ENCODE assay signal across 10 cellular contexts in the genomic region with DNA sequence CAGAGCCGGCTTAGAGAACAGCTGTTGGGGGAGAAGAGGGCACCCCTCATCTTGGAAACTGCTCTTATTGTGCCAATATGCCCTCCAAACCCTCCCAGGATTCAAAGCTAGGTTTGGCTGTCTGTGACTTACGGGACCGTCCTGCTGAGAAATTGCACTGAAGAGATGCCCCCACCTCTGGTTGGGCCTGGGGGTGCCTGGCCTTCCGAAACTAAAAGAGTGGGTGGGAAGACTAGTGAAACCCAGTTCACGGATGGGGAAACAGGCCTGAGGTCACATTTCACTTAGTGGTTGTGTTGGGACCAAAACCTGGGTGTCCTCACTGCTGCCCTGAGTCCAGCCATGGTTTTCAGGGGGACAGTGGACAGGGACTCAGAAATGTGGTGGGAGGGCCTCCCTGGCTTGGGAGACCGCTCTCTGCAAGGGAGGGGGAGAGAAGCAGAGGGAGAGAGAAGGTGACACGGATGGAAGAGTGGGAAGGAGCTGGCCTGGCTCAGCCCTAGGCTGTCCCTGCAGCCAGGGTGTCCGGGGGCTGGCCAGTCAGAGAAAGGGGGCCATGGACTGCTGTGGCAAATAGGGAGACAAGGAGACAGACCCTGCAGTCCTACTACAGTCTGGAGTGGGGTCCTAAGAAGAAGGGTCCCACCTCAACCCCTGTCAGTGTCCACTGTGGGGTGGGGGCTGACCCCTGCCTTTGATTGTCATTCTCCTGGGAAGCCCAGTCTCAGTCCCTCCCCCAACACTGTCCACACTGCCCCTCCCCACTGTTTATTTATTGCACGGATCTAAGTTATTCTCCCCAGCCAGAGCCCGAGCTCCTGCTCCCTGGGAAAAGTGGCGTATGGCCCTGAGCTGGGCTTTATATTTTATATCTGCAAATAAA. TPM values are rescaled to one million over a fixed set of nuclear protein-coding genes. Genes with fewer than 3 reads are reported as not detected.
DNase-seq lines count a peak whose midpoint lies in the region; ATAC-seq, FAIRE-seq and TF ChIP-seq lines count a peak whose summit lies in the region.
"Had no signal": no experiment of that assay in that cellular context is flagged by ENCODE, and none has a peak within 500 bp of the region (broad histone marks: within the 10 kb centered on the region; RNA-seq: fewer than 3 reads in every experiment).

No MANE protein-coding gene starts in this region.

- 85% methylated on average over 11 of the region's 11 CpGs; no CpG with 5 or more reads in 1 of the 2 experiments for WGBS in H1 (ENCODE audit: extremely low coverage in 1 of 2, insufficient coverage in 1 of 2, insufficient read length in 1 of 2, insufficient replicate concordance in 2 of 2, low coverage in 1 of 2, low lambda C conversion rate in 2 of 2, missing lambda C conversion rate in 1 of 2), 2 experiments
- WGBS in trophoblast cell (ENCODE audit: extremely low coverage, insufficient coverage, insufficient read length), result no CpG with 5 or more reads among the region's 11 CpGs

- no peak overlapping the region for H4K8ac ChIP-seq in H1 (ENCODE audit: extremely low read depth, insufficient read depth, low read length)
- H4K8ac ChIP-seq in trophoblast cell (ENCODE audit: low read depth, low read length), result no peak overlapping the region

- H3K27ac Mint-ChIP-seq in CD4-positive, alpha-beta memory T cell, result peak overlapping the region; percentile 42 to 91 (median 72)

- no peak overlapping the region for H4K5ac ChIP-seq in H1 (ENCODE audit: insufficient read length, low read depth, low read length)

- FAIRE-seq in H1 (lab: Jason Lieb, UNC), result no peak

- H3K9ac ChIP-seq in HUES6 (ENCODE audit: low read length), result no peak overlapping the region
- H3K9ac ChIP-seq in H1 (replicated peaks in 1 of 4; ENCODE audit: extremely low read depth in 1 of 4, low read depth in 3 of 4, low read length in 3 of 4), result no peak overlapping the region; a peak in 1 of 7 replicates
- H3K9ac ChIP-seq in trophoblast cell (ENCODE audit: low read length), result no peak overlapping the region

- no peaks in the 10 kb centered on the region for H3K36me3 ChIP-seq in CD4-positive, alpha-beta memory T cell (ENCODE audit: insufficient read depth, low read length)
- no peaks in the 10 kb centered on the region for H3K36me3 ChIP-seq in HUES6 (ENCODE audit: control insufficient read depth, insufficient read depth, low read length)
- H3K36me3 ChIP-seq in H1 (ENCODE audit: control insufficient read depth in 2 of 4, insufficient read depth in 4 of 4, low read length in 3 of 4), result no peaks in the 10 kb centered on the region
- peaks cover 8 to 9% of the 10 kb centered on the region in 2 experiments for H3K36me3 ChIP-seq in trophoblast cell (ENCODE audit: control insufficient read depth in 1 of 2, insufficient read depth in 2 of 2, low read length in 2 of 2)

- peaks cover 3% of the 10 kb centered on the region; the same call in 1 of the 2 replicates for H3K79me1 ChIP-seq in H1 (ENCODE audit: low read depth, low read length)
- H3K79me1 ChIP-seq in trophoblast cell (ENCODE audit: low read length), result peaks cover 13% of the 10 kb centered on the region

- H2AK5ac ChIP-seq in H1 (ENCODE audit: low read depth, low read length) (no peak overlapping the region), trophoblast cell (ENCODE audit: low read length) (no peak overlapping the region)

- peaks cover 6% of the 10 kb centered on the region; the same call in 1 of the 2 replicates for H3K23me2 ChIP-seq in H1 (ENCODE audit: low read depth, low read length)

- H2BK20ac ChIP-seq in H1 (ENCODE audit: low read length), result no peak overlapping the region

- ATAC-seq in GM21447 (IDR thresholded peaks at IDR 0.05; ENCODE audit: unreplicated experiment) (no peak), HG02623 (IDR thresholded peaks at IDR 0.05; ENCODE audit: unreplicated experiment) (no peak)

- H3K36me3 Mint-ChIP-seq in CD4-positive, alpha-beta memory T cell, result peaks cover 0 to 5% of the 10 kb centered on the region in 2 donors

- intact Hi-C loops in CD4-positive, alpha-beta memory T cell (cut with micrococcal nuclease), result no loop called here

- TF ChIP-seq POLR2A in H1 (IDR thresholded peaks at IDR 0.05; ENCODE audit: control extremely low read depth in 1 of 2, low read depth in 2 of 2, low read length in 2 of 2), result no peak; a peak in 2 of 3 replicates

- H3K4ac ChIP-seq in H1 (replicated peaks; ENCODE audit: insufficient read length, low read depth, low read length), result peak overlapping the region; percentile 66
- no peak overlapping the region for H3K4ac ChIP-seq in trophoblast cell (ENCODE audit: low read depth, low read length)

- CTCF ChIA-PET in CD4-positive, alpha-beta memory T cell (lab: Charles Lee; ENCODE audit: partially characterized antibody), result interaction anchor here (0.8 to 3.0 kb wide), 5 partner anchors 12 to 100 kb away, joined by 3 to 13 read pairs (median 3); partner anchors contain the start of gene MAFF
- CTCF ChIA-PET in H1 (lab: Charles Lee; ENCODE audit: partially characterized antibody), result interaction anchor here (0.8 to 3.3 kb wide), 7 partner anchors 10 to 123 kb away, joined by 3 to 12 read pairs (median 5); no protein-coding TSS in a partner anchor

- no peak overlapping the region for H3K27ac ChIP-seq in CD4-positive, alpha-beta memory T cell (ENCODE audit: low read depth, low read length)
- H3K27ac ChIP-seq in HUES6 (ENCODE audit: low read depth, low read length), result no peak overlapping the region
- H3K27ac ChIP-seq in H1 (ENCODE audit: low read depth, low read length), result no peak overlapping the region
- no peak overlapping the region for H3K27ac ChIP-seq in trophoblast cell (ENCODE audit: low read depth, low read length)
- H3K27ac ChIP-seq: SJSA1 had no signal

- peak overlapping the region in 3 of 8 donors; percentile 10 to 69 (median 64) for H3K4me3 Mint-ChIP-seq in CD4-positive, alpha-beta memory T cell

- H3K27me3 Mint-ChIP-seq in CD4-positive, alpha-beta memory T cell, result no peaks in the 10 kb centered on the region

- H3K27me3 ChIP-seq in CD4-positive, alpha-beta memory T cell (ENCODE audit: insufficient read depth, low read length), result no peaks in the 10 kb centered on the region
- peaks cover 15% of the 10 kb centered on the region for H3K27me3 ChIP-seq in HUES6 (ENCODE audit: control insufficient read depth, insufficient read depth, low read length)
- H3K27me3 ChIP-seq in H1 (replicated peaks in 1 of 4; ENCODE audit: control insufficient read depth in 3 of 4, extremely low read depth in 1 of 4, insufficient read depth in 3 of 4, low read length in 3 of 4), result peaks cover 0 to 16% (median 13%) of the 10 kb centered on the region in 4 experiments; a peak in 5 of 7 replicates
- H3K27me3 ChIP-seq in trophoblast cell (ENCODE audit: insufficient read depth, low read length), result no peaks in the 10 kb centered on the region
- H3K27me3 ChIP-seq: SJSA1 had no signal

- H3K4me2 ChIP-seq in H1 (ENCODE audit: insufficient read depth in 1 of 2, low read depth in 2 of 2, low read length in 2 of 2), result peak overlapping the region; percentile 74 to 75; a peak in 3 of 4 replicates
- peak overlapping the region; percentile 55 for H3K4me2 ChIP-seq in trophoblast cell (ENCODE audit: low read length)

- H3K4me3 ChIP-seq in CD4-positive, alpha-beta memory T cell (ENCODE audit: low read length in 2 of 2), result no peak overlapping the region
- H3K4me3 ChIP-seq in HUES6 (ENCODE audit: low read depth, low read length) (peak overlapping the region; percentile 27; the same call in 1 of the 2 replicates), H1 (ENCODE audit: extremely low read depth in 1 of 4, insufficient read depth in 2 of 4, low read depth in 3 of 4, low read length in 4 of 4) (peak overlapping the region in 1 of 4 experiments; percentile 57; a peak in 3 of 8 replicates), trophoblast cell (ENCODE audit: low read depth, low read length) (no peak overlapping the region)
- H3K4me3 ChIP-seq: SJSA1 had no signal

- no peak overlapping the region; the same call in none of the 2 replicates for H3K18ac ChIP-seq in H1 (ENCODE audit: extremely low read depth, low read length)
- H3K18ac ChIP-seq in trophoblast cell (ENCODE audit: low read length), result no peak overlapping the region

- TF ChIP-seq CTCF in H1 (IDR thresholded peaks at IDR 0.05; ENCODE audit: control extremely low read depth in 1 of 3, insufficient read depth in 1 of 3, low read depth in 1 of 3, low read length in 3 of 3), result no peak

- no peak overlapping the region for H2AFZ ChIP-seq in H1 (ENCODE audit: low read length)
- no peak overlapping the region for H2AFZ ChIP-seq in trophoblast cell (ENCODE audit: insufficient read depth, low read length, poor library complexity)

- H3K4me1 Mint-ChIP-seq in CD4-positive, alpha-beta memory T cell, result peaks cover 15 to 55% (median 38%) of the 10 kb centered on the region in 4 donors

- H3K4me1 ChIP-seq in CD4-positive, alpha-beta memory T cell (ENCODE audit: insufficient read depth, low read length), result peaks cover 38% of the 10 kb centered on the region
- peaks cover 43% of the 10 kb centered on the region for H3K4me1 ChIP-seq in HUES6 (ENCODE audit: control insufficient read depth, insufficient read depth, low read length)
- H3K4me1 ChIP-seq in H1 (replicated peaks in 1 of 4; ENCODE audit: control insufficient read depth in 3 of 4, insufficient read depth in 4 of 4, low read length in 3 of 4), result peaks cover 10 to 29% (median 22%) of the 10 kb centered on the region in 4 experiments
- peaks cover 21 to 23% of the 10 kb centered on the region in 2 experiments for H3K4me1 ChIP-seq in trophoblast cell (ENCODE audit: control insufficient read depth in 1 of 2, insufficient read depth in 2 of 2, low read length in 2 of 2)

- H3K14ac ChIP-seq in H1 (ENCODE audit: insufficient read length) (no peak overlapping the region), trophoblast cell (ENCODE audit: low read length) (no peak overlapping the region)

- peaks cover 0 to 2% (median 0%) of the 10 kb centered on the region in 8 donors for H3K9me3 Mint-ChIP-seq in CD4-positive, alpha-beta memory T cell

- POLR2A ChIA-PET in CD4-positive, alpha-beta memory T cell (lab: Charles Lee; ENCODE audit: partially characterized antibody), result interaction anchor here (0.6 to 7.1 kb wide), 7 partner anchors 9 to 100 kb away, joined by 3 to 72 read pairs (median 7); partner anchors contain the start of genes MAFF, PLA2G6 and TMEM184B
- POLR2A ChIA-PET in H1 (lab: Charles Lee; ENCODE audit: partially characterized antibody), result interaction anchor here (0.8 to 5.8 kb wide), 8 partner anchors 12 to 133 kb away, joined by 3 to 65 read pairs (median 4); partner anchors contain the start of genes CSNK1E, MAFF and PLA2G6

- no peaks in the 10 kb centered on the region for H3K79me2 ChIP-seq in H1 (ENCODE audit: control insufficient read depth in 1 of 2, insufficient read depth in 2 of 2, low read length in 2 of 2)
- peaks cover 3% of the 10 kb centered on the region for H3K79me2 ChIP-seq in trophoblast cell (ENCODE audit: control insufficient read depth, insufficient read depth, low read length, poor library complexity)

- H2BK12ac ChIP-seq in H1 (ENCODE audit: low read depth, low read length) (no peak overlapping the region), trophoblast cell (ENCODE audit: low read length) (no peak overlapping the region)

- H4K12ac ChIP-seq in trophoblast cell (ENCODE audit: low read depth, low read length), result no peak overlapping the region

- peaks cover 7 to 20% of the 10 kb centered on the region in 2 experiments for H4K20me1 ChIP-seq in H1 (replicated peaks in 1 of 2; ENCODE audit: control insufficient read depth in 1 of 2, insufficient read depth in 2 of 2, low read length in 2 of 2)

- no peak overlapping the region; the same call in 1 of the 2 replicates for H2BK5ac ChIP-seq in H1 (ENCODE audit: low read depth, low read length)
- H2BK5ac ChIP-seq in trophoblast cell (ENCODE audit: low read depth, low read length, poor library complexity), result no peak overlapping the region

- no peak for DNase-seq in CD4-positive, alpha-beta memory T cell
- DNase-seq in H1 (ENCODE audit: low read depth in 1 of 2, low spot score in 2 of 2) (no peak), trophoblast cell (peak in 1 of 2 donors; percentile 21), cortex of kidney (lab: John Stamatoyannopoulos, UW) (no peak), NCI-H446 (lab: John Stamatoyannopoulos, UW) (no peak)
- DNase-seq: NCI-H526 treated with DMSO at 0.1 percent for 48 hours had no signal

- H3K23ac ChIP-seq in H1 (ENCODE audit: insufficient read length) (no peak overlapping the region), trophoblast cell (ENCODE audit: low read length) (no peak overlapping the region)

- H2BK15ac ChIP-seq in H1 (ENCODE audit: low read length), result no peak overlapping the region

- TF ChIP-seq RAD21 in H1 (IDR thresholded peaks at IDR 0.05 in 1 of 2, conservative IDR thresholded peaks at IDR 0.05 in 1 of 2; ENCODE audit: low read depth in 2 of 2, low read length in 2 of 2), result no peak

- H3K9me3 ChIP-seq in CD4-positive, alpha-beta memory T cell (ENCODE audit: control insufficient read depth in 1 of 2, low read length in 2 of 2), result no peaks in the 10 kb centered on the region
- H3K9me3 ChIP-seq in HUES6 (ENCODE audit: control insufficient read depth, insufficient read depth, low read depth, low read length), result no peaks in the 10 kb centered on the region
- no peaks in the 10 kb centered on the region for H3K9me3 ChIP-seq in H1 (ENCODE audit: insufficient read depth in 2 of 2, low read depth in 1 of 2, low read length in 1 of 2)
- no peaks in the 10 kb centered on the region for H3K9me3 ChIP-seq in trophoblast cell (ENCODE audit: insufficient read depth, low read depth, low read length)
- H3K9me3 ChIP-seq: SJSA1 had no signal

- H2BK120ac ChIP-seq in H1 (replicated peaks; ENCODE audit: low read depth, low read length) (no peak overlapping the region), trophoblast cell (ENCODE audit: insufficient read depth, low read length, poor library complexity) (no peak overlapping the region)

- H3K56ac ChIP-seq in H1 (replicated peaks; ENCODE audit: insufficient read length, low read depth, low read length), result no peak overlapping the region

- H4K91ac ChIP-seq in H1 (replicated peaks; ENCODE audit: insufficient read length, low read length), result peak overlapping the region; percentile 63
- no peak overlapping the region for H4K91ac ChIP-seq in trophoblast cell (ENCODE audit: low read depth, low read length)

- no peak for TF ChIP-seq EP300 in H1 (IDR thresholded peaks at IDR 0.05; ENCODE audit: borderline replicate concordance in 1 of 2, low read depth in 2 of 2, low read length in 2 of 2)

RNA-seq across cellular contexts. Expression of gene MAFF, which starts 13.6 kb away (rescaled TPM):
- 1 to 10 TPM; 6.8 TPM for total RNA-seq in CD4-positive, alpha-beta memory T cell
- 1 to 10 TPM; 3.3 to 3.5 TPM for polyA plus RNA-seq in CD4-positive, alpha-beta memory T cell
- total RNA-seq in H1 (2021; fragmentation: NEBNext Ultra II Directional; extraction: Animal tissue kit (Norgen Biotek cat#: 25700)), result 6.2 and 6.3 TPM in 2 replicates
- polyA plus RNA-seq in H1 (2011; rRNA removed), result 1.5 and 2.4 TPM in 2 replicates
- 2.9 TPM for polyA plus RNA-seq in H1 (2011; cell fraction: cytosol; rRNA removed)
- polyA plus RNA-seq in H1 (2011; cell fraction: nucleus; rRNA removed), result 2.1 TPM
- polyA plus RNA-seq in H1 (2012, experiment 1 of 2), result 3.3 to 4.4 TPM (median 4.0 TPM) in 4 replicates
- polyA plus RNA-seq in H1 (2012, experiment 2 of 2), result 4.4 TPM
- 4.0 TPM for polyA plus RNA-seq in H1 (2013, experiment 1 of 2)
- 4.0 TPM for polyA plus RNA-seq in H1 (2013, experiment 2 of 2)
- 1.0 and 1.3 TPM in 2 replicates for polyA minus RNA-seq in H1 (2011; rRNA and poly(A)+ RNA removed)
- polyA minus RNA-seq in H1 (2011; cell fraction: cytosol; rRNA and poly(A)+ RNA removed), result 3.1 TPM
- 4.4 TPM for polyA minus RNA-seq in H1 (2011; cell fraction: nucleus; rRNA and poly(A)+ RNA removed)
- 36.7 and 39.8 TPM in 2 replicates for polyA plus RNA-seq in trophoblast cell (2013)

RNA-seq across cellular contexts. Expression of gene PLA2G6, which starts 33.8 kb away (rescaled TPM):
- 100 to 1,000 TPM; 228 to 238 TPM for total RNA-seq in CD4-positive, alpha-beta memory T cell
- polyA plus RNA-seq in CD4-positive, alpha-beta memory T cell, result 1 to 10 TPM; 1.1 to 4.7 TPM
- 13.2 and 14.2 TPM in 2 replicates for total RNA-seq in H1 (2021; fragmentation: NEBNext Ultra II Directional; extraction: Animal tissue kit (Norgen Biotek cat#: 25700))
- 21.0 and 36.0 TPM in 2 replicates for polyA plus RNA-seq in H1 (2011; rRNA removed)
- 22.6 TPM for polyA plus RNA-seq in H1 (2011; cell fraction: cytosol; rRNA removed)
- polyA plus RNA-seq in H1 (2011; cell fraction: nucleus; rRNA removed), result 133 TPM
- 12.9 to 21.4 TPM (median 16.6 TPM) in 4 replicates for polyA plus RNA-seq in H1 (2012, experiment 1 of 2)
- 9.4 TPM for polyA plus RNA-seq in H1 (2012, experiment 2 of 2)
- polyA plus RNA-seq in H1 (2013, experiment 1 of 2), result 8.7 TPM
- polyA plus RNA-seq in H1 (2013, experiment 2 of 2), result 7.3 TPM
- polyA minus RNA-seq in H1 (2011; rRNA and poly(A)+ RNA removed), result 43.1 and 49.8 TPM in 2 replicates
- 21.7 TPM for polyA minus RNA-seq in H1 (2011; cell fraction: cytosol; rRNA and poly(A)+ RNA removed)
- 103 TPM for polyA minus RNA-seq in H1 (2011; cell fraction: nucleus; rRNA and poly(A)+ RNA removed)
- polyA plus RNA-seq in trophoblast cell (2013), result 5.6 and 7.2 TPM in 2 replicates

RNA-seq across cellular contexts. Expression of gene TMEM184B, which starts 57.4 kb away (rescaled TPM):
- total RNA-seq in CD4-positive, alpha-beta memory T cell, result 10 to 100 TPM; 35.7 to 36.6 TPM
- 10 to 100 TPM in 1 of 2 donors, 1 to 10 TPM in 1; 9.0 to 23.8 TPM for polyA plus RNA-seq in CD4-positive, alpha-beta memory T cell
- total RNA-seq in H1 (2021; fragmentation: NEBNext Ultra II Directional; extraction: Animal tissue kit (Norgen Biotek cat#: 25700)), result 79.9 and 81.0 TPM in 2 replicates
- 41.6 and 70.6 TPM in 2 replicates for polyA plus RNA-seq in H1 (2011; rRNA removed)
- 29.5 TPM for polyA plus RNA-seq in H1 (2011; cell fraction: cytosol; rRNA removed)
- polyA plus RNA-seq in H1 (2011; cell fraction: nucleus; rRNA removed), result 55.9 TPM
- 34.1 to 60.3 TPM (median 56.8 TPM) in 4 replicates for polyA plus RNA-seq in H1 (2012, experiment 1 of 2)
- 49.3 TPM for polyA plus RNA-seq in H1 (2012, experiment 2 of 2)
- 57.6 TPM for polyA plus RNA-seq in H1 (2013, experiment 1 of 2)
- polyA plus RNA-seq in H1 (2013, experiment 2 of 2), result 64.6 TPM
- polyA minus RNA-seq in H1 (2011; rRNA and poly(A)+ RNA removed), result 31.7 and 53.2 TPM in 2 replicates
- 60.0 TPM for polyA minus RNA-seq in H1 (2011; cell fraction: cytosol; rRNA and poly(A)+ RNA removed)
- 32.2 TPM for polyA minus RNA-seq in H1 (2011; cell fraction: nucleus; rRNA and poly(A)+ RNA removed)
- 88.3 and 94.8 TPM in 2 replicates for polyA plus RNA-seq in trophoblast cell (2013)

Comparison
In these comparisons a context has a peak if more than half of its experiments do, and no peak if none do; other contexts are left out.
1. RNA of gene PLA2G6, which starts 33.8 kb away (total RNA-seq): 228 to 238 TPM in CD4-positive, alpha-beta memory T cell; 13.2 to 14.2 TPM in H1; every median in the first group is over 10 times any median in the second.